In the genomic region with DNA sequence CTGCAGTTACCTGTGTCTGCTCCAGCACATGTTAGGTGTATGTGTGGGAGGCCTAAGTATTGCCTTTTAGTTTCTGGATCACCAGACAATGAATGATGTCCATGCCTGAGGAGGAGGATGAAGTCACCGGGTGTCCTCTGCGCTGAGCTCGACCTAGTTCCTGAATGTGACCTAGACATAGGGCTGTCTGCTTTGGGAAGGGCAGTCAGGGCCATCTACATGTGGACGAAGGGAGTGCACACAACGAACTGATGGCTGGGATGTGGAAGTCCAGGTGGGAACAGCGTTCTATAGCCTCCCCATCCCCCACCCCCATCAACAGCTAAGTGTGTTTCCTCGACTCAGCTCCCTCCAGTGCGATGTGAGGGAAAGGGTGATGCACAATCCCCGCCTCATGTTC, we compare ENCODE assay signal across 1 cellular context.
TF ChIP-seq lines count a peak whose summit lies in the region.

No MANE protein-coding gene starts in this region.

TF ChIP-seq in A549, 52 proteins besides CTCF, POLR2A, EP300 and RAD21 (continued from another document):
- TF ChIP-seq, protein P1, sequence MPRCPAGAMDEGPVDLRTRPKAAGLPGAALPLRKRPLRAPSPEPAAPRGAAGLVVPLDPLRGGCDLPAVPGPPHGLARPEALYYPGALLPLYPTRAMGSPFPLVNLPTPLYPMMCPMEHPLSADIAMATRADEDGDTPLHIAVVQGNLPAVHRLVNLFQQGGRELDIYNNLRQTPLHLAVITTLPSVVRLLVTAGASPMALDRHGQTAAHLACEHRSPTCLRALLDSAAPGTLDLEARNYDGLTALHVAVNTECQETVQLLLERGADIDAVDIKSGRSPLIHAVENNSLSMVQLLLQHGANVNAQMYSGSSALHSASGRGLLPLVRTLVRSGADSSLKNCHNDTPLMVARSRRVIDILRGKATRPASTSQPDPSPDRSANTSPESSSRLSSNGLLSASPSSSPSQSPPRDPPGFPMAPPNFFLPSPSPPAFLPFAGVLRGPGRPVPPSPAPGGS (IDR thresholded peaks at IDR 0.05), result no peak
- TF ChIP-seq EHF (CRISPR knock-in tag; IDR thresholded peaks at IDR 0.05), result no peak
- no peak for TF ChIP-seq SMC3 (IDR thresholded peaks at IDR 0.05)
- TF ChIP-seq RNF2 (IDR thresholded peaks at IDR 0.05; ENCODE audit: borderline replicate concordance, low read depth), result no peak
- TF ChIP-seq, protein P2, sequence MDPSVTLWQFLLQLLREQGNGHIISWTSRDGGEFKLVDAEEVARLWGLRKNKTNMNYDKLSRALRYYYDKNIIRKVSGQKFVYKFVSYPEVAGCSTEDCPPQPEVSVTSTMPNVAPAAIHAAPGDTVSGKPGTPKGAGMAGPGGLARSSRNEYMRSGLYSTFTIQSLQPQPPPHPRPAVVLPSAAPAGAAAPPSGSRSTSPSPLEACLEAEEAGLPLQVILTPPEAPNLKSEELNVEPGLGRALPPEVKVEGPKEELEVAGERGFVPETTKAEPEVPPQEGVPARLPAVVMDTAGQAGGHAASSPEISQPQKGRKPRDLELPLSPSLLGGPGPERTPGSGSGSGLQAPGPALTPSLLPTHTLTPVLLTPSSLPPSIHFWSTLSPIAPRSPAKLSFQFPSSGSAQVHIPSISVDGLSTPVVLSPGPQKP (IDR thresholded peaks at IDR 0.05; ENCODE audit: low read depth, low read length), result no peak
- TF ChIP-seq EHMT2 (IDR thresholded peaks at IDR 0.05; ENCODE audit: low read depth), result no peak
- no peak for TF ChIP-seq ZFP36 (IDR thresholded peaks at IDR 0.05; ENCODE audit: borderline replicate concordance, partially characterized antibody)
- TF ChIP-seq POLR2AphosphoS2 (conservative IDR thresholded peaks at IDR 0.05; ENCODE audit: low read length), result no peak
